Comparison of ENCODE assay signal across 1 cellular context in the genomic region with DNA sequence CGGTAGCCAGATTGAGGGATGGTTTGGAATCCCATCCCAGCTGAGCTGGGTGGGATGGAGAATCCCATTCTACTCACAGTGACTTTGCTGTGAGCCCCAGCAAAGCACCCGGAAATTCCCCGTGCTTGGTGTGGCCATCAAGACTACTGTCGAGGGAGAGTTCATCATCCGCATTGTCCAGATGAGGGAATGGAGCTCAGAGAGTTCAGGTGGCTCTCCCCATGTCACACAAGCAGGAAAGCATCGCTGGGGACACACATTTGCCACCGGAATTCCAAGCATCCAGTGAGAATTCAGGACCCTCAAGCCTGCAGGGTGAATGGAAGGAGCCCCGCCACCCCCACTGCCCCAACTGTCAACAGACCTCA.
TF ChIP-seq lines count a peak whose summit lies in the region.

No MANE protein-coding gene starts in this region.

TF ChIP-seq in WTC11, 78 proteins besides CTCF, POLR2A, EP300 and RAD21 (continued from another document):
- TF ChIP-seq, protein P1, sequence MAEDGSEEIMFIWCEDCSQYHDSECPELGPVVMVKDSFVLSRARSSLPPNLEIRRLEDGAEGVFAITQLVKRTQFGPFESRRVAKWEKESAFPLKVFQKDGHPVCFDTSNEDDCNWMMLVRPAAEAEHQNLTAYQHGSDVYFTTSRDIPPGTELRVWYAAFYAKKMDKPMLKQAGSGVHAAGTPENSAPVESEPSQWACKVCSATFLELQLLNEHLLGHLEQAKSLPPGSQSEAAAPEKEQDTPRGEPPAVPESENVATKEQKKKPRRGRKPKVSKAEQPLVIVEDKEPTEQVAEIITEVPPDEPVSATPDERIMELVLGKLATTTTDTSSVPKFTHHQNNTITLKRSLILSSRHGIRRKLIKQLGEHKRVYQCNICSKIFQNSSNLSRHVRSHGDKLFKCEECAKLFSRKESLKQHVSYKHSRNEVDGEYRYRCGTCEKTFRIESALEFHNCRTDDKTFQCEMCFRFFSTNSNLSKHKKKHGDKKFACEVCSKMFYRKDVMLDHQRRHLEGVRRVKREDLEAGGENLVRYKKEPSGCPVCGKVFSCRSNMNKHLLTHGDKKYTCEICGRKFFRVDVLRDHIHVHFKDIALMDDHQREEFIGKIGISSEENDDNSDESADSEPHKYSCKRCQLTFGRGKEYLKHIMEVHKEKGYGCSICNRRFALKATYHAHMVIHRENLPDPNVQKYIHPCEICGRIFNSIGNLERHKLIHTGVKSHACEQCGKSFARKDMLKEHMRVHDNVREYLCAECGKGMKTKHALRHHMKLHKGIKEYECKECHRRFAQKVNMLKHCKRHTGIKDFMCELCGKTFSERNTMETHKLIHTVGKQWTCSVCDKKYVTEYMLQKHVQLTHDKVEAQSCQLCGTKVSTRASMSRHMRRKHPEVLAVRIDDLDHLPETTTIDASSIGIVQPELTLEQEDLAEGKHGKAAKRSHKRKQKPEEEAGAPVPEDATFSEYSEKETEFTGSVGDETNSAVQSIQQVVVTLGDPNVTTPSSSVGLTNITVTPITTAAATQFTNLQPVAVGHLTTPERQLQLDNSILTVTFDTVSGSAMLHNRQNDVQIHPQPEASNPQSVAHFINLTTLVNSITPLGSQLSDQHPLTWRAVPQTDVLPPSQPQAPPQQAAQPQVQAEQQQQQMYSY (CRISPR knock-in tag; IDR thresholded peaks at IDR 0.05): no peak
- TF ChIP-seq ZNF396 (CRISPR knock-in tag; IDR thresholded peaks at IDR 0.05; ENCODE audit: borderline replicate concordance): no peak
TF ChIP-seq in WTC11: peak in this region for 0.
